In genomic region chr1:202908998-202909397, GRCh38 we compare ENCODE assay signal across 8 cellular contexts.
"Had no signal": no experiment of that assay in that cellular context is flagged by ENCODE, and none has a peak within 500 bp of the region (broad histone marks: within the 10 kb centered on the region; RNA-seq: fewer than 3 reads in every experiment).

No MANE protein-coding gene starts in this region.

- FAIRE-seq: HTR-8/SVneo had no signal

- H3K9ac ChIP-seq: GM23248 had no signal

- H3K4me3 ChIP-seq: GM23248, HAP-1 had no signal

- H3K27ac ChIP-seq: GM23248 had no signal

- DNase-seq: GM23248, GOT3, H7, HFFc6, KBM-7 had no signal

- H3K4me1 ChIP-seq: HAP-1 had no signal

- ATAC-seq: HCT116 had no signal

- H2AFZ ChIP-seq: GM23248 had no signal

- H3K9me3 ChIP-seq: HAP-1 had no signal
